Comparison of ENCODE assay signal across 24 cellular contexts in genomic region chr10:34228066-34228465, GRCh38.
"Had no signal": no experiment of that assay in that cellular context is flagged by ENCODE, and none has a peak within 500 bp of the region (broad histone marks: within the 10 kb centered on the region; RNA-seq: fewer than 3 reads in every experiment).

No MANE protein-coding gene starts in this region.

- H3K27me3 Mint-ChIP-seq: activated naive CD8-positive, alpha-beta T cell had no signal

- H3K27ac ChIP-seq: KMS-11 had no signal

- H3K4me1 Mint-ChIP-seq: activated CD4-positive, alpha-beta T cell treated with anti-CD3 and anti-CD28 coated beads, Interleukin-2, amount 10 ng/mL, durations not matched to agents 7 days and 5 days; activated T-helper 17 cell treated with anti-CD3 and anti-CD28 coated beads, Interleukin-2, amount 50 U/mL, for 72 hours; T-helper 17 cell had no signal

- H3K36me3 Mint-ChIP-seq: activated CD4-positive, alpha-beta memory T cell treated with anti-CD3 and anti-CD28 coated beads for 36 hours; activated naive CD8-positive, alpha-beta T cell had no signal

- H3K4me3 Mint-ChIP-seq: activated CD4-positive, alpha-beta memory T cell treated with anti-CD3 and anti-CD28 coated beads for 36 hours; activated CD4-positive, alpha-beta T cell treated with anti-CD3 and anti-CD28 coated beads, Interleukin-2, amount 10 ng/mL, durations not matched to agents 7 days and 5 days; activated naive CD4-positive, alpha-beta T cell treated with anti-CD3 and anti-CD28 coated beads for 36 hours; activated naive CD8-positive, alpha-beta T cell; activated T-helper 17 cell treated with anti-CD3 and anti-CD28 coated beads, Interleukin-2, amount 50 U/mL, for 72 hours; T-helper 17 cell had no signal

- DNase-seq: activated CD4-positive, alpha-beta memory T cell treated with anti-CD3 and anti-CD28 coated beads for 36 hours; activated CD4-positive, alpha-beta T cell treated with anti-CD3 and anti-CD28 coated beads, Interleukin-2, amount 10 ng/mL, durations not matched to agents 7 days and 5 days; activated CD4-positive, CD25-positive, alpha-beta regulatory T cell; activated CD8-positive, alpha-beta memory T cell treated with anti-CD3 and anti-CD28 coated beads for 24 hours; activated gamma-delta T cell; activated naive CD4-positive, alpha-beta T cell treated with anti-CD3 and anti-CD28 coated beads for 36 hours; activated T-cell treated with anti-CD3 and anti-CD28 coated beads for 4 hours; activated T-cell treated with anti-CD3 and anti-CD28 coated beads, Interleukin-2, amount 50 U/mL, for 48 hours; amygdala; cerebellar nuclear complex; NCI-H1092; NCI-H1417; NCI-H1694 treated with DMSO at 0.1 percent for 48 hours; NCI-H2029 treated with DMSO at 0.1 percent for 48 hours; NCI-H2227 treated with DMSO at 0.1 percent for 48 hours; NCI-H446 treated with DMSO at 0.1 percent for 48 hours; NCI-H524 treated with DMSO at 0.1 percent for 48 hours; PC-3; SHP77; T-helper 17 cell; T-helper 9 cell had no signal

- H3K27ac Mint-ChIP-seq: activated CD4-positive, alpha-beta memory T cell treated with anti-CD3 and anti-CD28 coated beads for 36 hours; activated CD4-positive, alpha-beta T cell treated with anti-CD3 and anti-CD28 coated beads, Interleukin-2, amount 10 ng/mL, durations not matched to agents 7 days and 5 days; activated naive CD4-positive, alpha-beta T cell treated with anti-CD3 and anti-CD28 coated beads for 36 hours; activated naive CD8-positive, alpha-beta T cell; activated T-helper 17 cell treated with anti-CD3 and anti-CD28 coated beads, Interleukin-2, amount 50 U/mL, for 72 hours; T-helper 17 cell had no signal
